In genomic region chr17:61388561-61389356, GRCh38 we compare ENCODE assay signal across 19 cellular contexts. TPM values are rescaled to one million over a fixed set of nuclear protein-coding genes. Genes with fewer than 3 reads are reported as not detected.
DNase-seq lines count a peak whose midpoint lies in the region; ATAC-seq and TF ChIP-seq lines count a peak whose summit lies in the region.
"Had no signal": no experiment of that assay in that cellular context is flagged by ENCODE, and none has a peak within 500 bp of the region (broad histone marks: within the 10 kb centered on the region; RNA-seq: fewer than 3 reads in every experiment).

No MANE protein-coding gene starts in this region.

- ATAC-seq in Right ventricle myocardium inferior (no peak), GM19351 (IDR thresholded peaks at IDR 0.05; ENCODE audit: unreplicated experiment) (no peak), GM18505 (IDR thresholded peaks at IDR 0.05; ENCODE audit: unreplicated experiment) (no peak)

- intact Hi-C loops in Right ventricle myocardium inferior (cut with DNase I) (no loop called here), cardiac septum (cut with DNase I) (no loop called here)

- no peak overlapping the region for H3K4me3 Mint-ChIP-seq in glutamatergic neuron (ENCODE audit: unreplicated experiment)
- H3K4me3 Mint-ChIP-seq: CD4-positive, CD25-positive, alpha-beta regulatory T cell had no signal

- no peak overlapping the region for H3K27ac Mint-ChIP-seq in glutamatergic neuron (ENCODE audit: unreplicated experiment)

- no peak for TF ChIP-seq CTCF in glutamatergic neuron (IDR thresholded peaks at IDR 0.05; ENCODE audit: partially characterized antibody, unreplicated experiment)

- H3K27me3 Mint-ChIP-seq in glutamatergic neuron (ENCODE audit: unreplicated experiment) = peaks cover 13% of the 10 kb centered on the region

- H3K36me3 Mint-ChIP-seq in glutamatergic neuron (ENCODE audit: unreplicated experiment) = no peaks in the 10 kb centered on the region

- no peak for TF ChIP-seq POLR2A in GM18505 (IDR thresholded peaks at IDR 0.05; ENCODE audit: borderline replicate concordance, extremely low read depth, insufficient read depth, insufficient read length)

- H3K9me3 Mint-ChIP-seq in glutamatergic neuron (ENCODE audit: unreplicated experiment) = peaks cover 8% of the 10 kb centered on the region
- H3K9me3 Mint-ChIP-seq: CD4-positive, CD25-positive, alpha-beta regulatory T cell had no signal

- DNase-seq in Right ventricle myocardium inferior (ENCODE audit: missing footprints) (peak; percentile 9), cardiac septum (ENCODE audit: low spot score) (no peak), NCI-H69 (lab: John Stamatoyannopoulos, UW) (peak; percentile 24), glutamatergic neuron (peak; percentile 16), retina (peak; percentile 6)
- DNase-seq in stimulated activated CD4-positive, alpha-beta T cell treated with anti-CD3 and anti-CD28 coated beads, Interleukin-1b, Interleukin-23, amount 100 ng/mL, for 48 hours = no peak
- DNase-seq: BE2C; CD4-positive, CD25-positive, alpha-beta regulatory T cell; COR-L47; DMS 273 treated with DMSO at 0.1 percent for 48 hours; NCI-H1417; NCI-H187; NCI-H2227 treated with DMSO at 0.1 percent for 48 hours; NCI-H524; RPMI8226; SJCRH30 had no signal

- H3K4me1 Mint-ChIP-seq in glutamatergic neuron (ENCODE audit: low read depth, unreplicated experiment) = peaks cover 12% of the 10 kb centered on the region

RNA-seq across cellular contexts. Expression of gene TBX2, which starts 10.9 kb away (rescaled TPM):
- total RNA-seq in Right ventricle myocardium inferior (12.1 TPM), cardiac septum (17.2 TPM), glutamatergic neuron (ENCODE audit: unreplicated experiment) (5.4 TPM)
- total RNA-seq: CD4-positive, CD25-positive, alpha-beta regulatory T cell; H1 had no signal

Comparison
In these comparisons a context has a peak if more than half of its experiments do, and no peak if none do; other contexts are left out.
1. DNase-seq: peak in Right ventricle myocardium inferior (single experiment), NCI-H69 (single experiment), glutamatergic neuron (single experiment) and retina (single experiment); none in cardiac septum (single experiment) and stimulated activated CD4-positive, alpha-beta T cell treated with anti-CD3 and anti-CD28 coated beads, Interleukin-1b, Interleukin-23, amount 100 ng/mL, for 48 hours (single experiment).